ENCODE assay signal across 18 cellular contexts in genomic region chr21:39610705-39611104, GRCh38. TPM values are rescaled to one million over a fixed set of nuclear protein-coding genes. Genes with fewer than 3 reads are reported as not detected.
DNase-seq lines count a peak whose midpoint lies in the region; ATAC-seq and TF ChIP-seq lines count a peak whose summit lies in the region.
"Had no signal": no experiment of that assay in that cellular context is flagged by ENCODE, and none has a peak within 500 bp of the region (broad histone marks: within the 10 kb centered on the region; RNA-seq: fewer than 3 reads in every experiment).

No MANE protein-coding gene starts in this region.

- intact Hi-C loops in esophagus muscularis mucosa (cut with DNase I), result no loop called here

- no peak for TF ChIP-seq POLR2A in esophagus muscularis mucosa (IDR thresholded peaks at IDR 0.05; ENCODE audit: low read depth)

- H3K27me3 ChIP-seq in esophagus muscularis mucosa (peaks cover 0 to 42% (median 4%) of the 10 kb centered on the region in 4 donors), osteoblast (ENCODE audit: insufficient read depth, low read length) (peaks cover 44% of the 10 kb centered on the region)
- H3K27me3 ChIP-seq: ascending aorta had no signal

- TF ChIP-seq CTCF in esophagus muscularis mucosa (IDR thresholded peaks at IDR 0.05), result no peak
- TF ChIP-seq CTCF in osteoblast (IDR thresholded peaks at IDR 0.05; ENCODE audit: extremely low read depth, low read depth, low read length), result no peak

- peaks cover 0 to 27% (median 15%) of the 10 kb centered on the region in 4 donors for H3K4me1 ChIP-seq in esophagus muscularis mucosa
- no peaks in the 10 kb centered on the region for H3K4me1 ChIP-seq in osteoblast (ENCODE audit: insufficient read depth, low read length)
- H3K4me1 ChIP-seq: ascending aorta, upper lobe of right lung had no signal

- no peak overlapping the region for H2AFZ ChIP-seq in osteoblast (ENCODE audit: low read length)

- ATAC-seq in GM21423 (IDR thresholded peaks at IDR 0.05; ENCODE audit: unreplicated experiment) (no peak), HG03342 (IDR thresholded peaks at IDR 0.05; ENCODE audit: unreplicated experiment) (no peak)
- ATAC-seq: activated CD8-positive, alpha-beta T cell treated with anti-CD3 and anti-CD28 coated beads, Interleukin-2, amount 10 ng/mL, durations not matched to agents 7 days and 5 days; stimulated activated memory B cell treated with anti-CD40 and anti-IgM and Interleukin-4, amounts not matched to agents 10 μg/mL and 1 μg/mL and 100 μg/mL, for 72 hours had no signal

- H4K20me1 ChIP-seq in osteoblast (ENCODE audit: insufficient read depth, low read length), result no peaks in the 10 kb centered on the region

- H3K9me3 ChIP-seq in esophagus muscularis mucosa (no peaks in the 10 kb centered on the region), osteoblast (ENCODE audit: low read depth, low read length) (no peaks in the 10 kb centered on the region)
- H3K9me3 ChIP-seq: ascending aorta, neutrophil, upper lobe of right lung had no signal

- H3K36me3 ChIP-seq in esophagus muscularis mucosa (no peaks in the 10 kb centered on the region), osteoblast (ENCODE audit: insufficient read depth, low read length) (no peaks in the 10 kb centered on the region)
- H3K36me3 ChIP-seq: ascending aorta, neutrophil, upper lobe of right lung had no signal

- H3K4me2 ChIP-seq in osteoblast (ENCODE audit: insufficient read depth, low read length), result no peak overlapping the region

- no peak overlapping the region for H3K4me3 ChIP-seq in esophagus muscularis mucosa
- H3K4me3 ChIP-seq in osteoblast (ENCODE audit: insufficient read depth, low read length), result no peak overlapping the region
- H3K4me3 ChIP-seq: ascending aorta, upper lobe of right lung had no signal

- H3K79me2 ChIP-seq in osteoblast (ENCODE audit: insufficient read depth, low read length), result no peaks in the 10 kb centered on the region

- H3K27ac ChIP-seq in esophagus muscularis mucosa (replicated peaks in 1 of 4) (no peak overlapping the region), osteoblast (ENCODE audit: low read depth, low read length) (no peak overlapping the region)
- H3K27ac ChIP-seq: ascending aorta, neutrophil, upper lobe of right lung had no signal

- no peak for TF ChIP-seq EP300 in esophagus muscularis mucosa (IDR thresholded peaks at IDR 0.05)

- 71% methylated on average over 3 of the region's 3 CpGs for WGBS in esophagus muscularis mucosa

- DNase-seq in NCI-H2107 treated with DMSO at 0.1 percent for 48 hours (lab: John Stamatoyannopoulos, UW; ENCODE audit: unreplicated experiment) (peak; percentile 2), NCI-H2107 (lab: John Stamatoyannopoulos, UW) (no peak), NCI-H146 (lab: John Stamatoyannopoulos, UW) (peak; percentile 66), esophagus muscularis mucosa (ENCODE audit: extremely low spot score) (peak; percentile 55), osteoblast (ENCODE audit: insufficient read length, low spot score, missing footprints) (peak; percentile 73), SW480 (ENCODE audit: low spot score) (no peak)
- DNase-seq: activated CD8-positive, alpha-beta T cell treated with anti-CD3 and anti-CD28 coated beads, Interleukin-2, amount 10 ng/mL, durations not matched to agents 7 days and 5 days; COR-L47; GOT3; NCI-H2029; upper lobe of right lung had no signal

RNA-seq across cellular contexts. Expression of gene B3GALT5, which starts 2.0 kb away (rescaled TPM):
- total RNA-seq in esophagus muscularis mucosa (1 to 10 TPM in 1 of 4 donors, under 1 TPM in 3; under 0.01 to 1.2 (median 0.74) TPM), osteoblast (under 0.01 TPM in 2 replicates)
- total RNA-seq: activated CD8-positive, alpha-beta T cell treated with anti-CD3 and anti-CD28 coated beads, Interleukin-2, amount 10 ng/mL, durations not matched to agents 7 days and 5 days; activated T-helper 2 cell treated with anti-CD3 and anti-CD28 coated beads, Interferon-gamma antibody, Interleukin-2, Interleukin-4, amounts not matched to agents 10 μg/mL and 5 μg/mL and 100 μg/mL, durations not matched to agents 14 hours and 24 hours and 36 hours; ascending aorta; SK-MEL-5; upper lobe of right lung had no signal

Comparison
In these comparisons a context has a peak if more than half of its experiments do, and no peak if none do; other contexts are left out.
1. DNase-seq: peak in NCI-H2107 treated with DMSO at 0.1 percent for 48 hours (single experiment), NCI-H146 (single experiment), esophagus muscularis mucosa (single experiment) and osteoblast (single experiment); none in NCI-H2107 (single experiment) and SW480 (single experiment).